Comparison of ENCODE assay signal across 8 cellular contexts in genomic region chr19:41376241-41376997, GRCh38. TPM values are rescaled to one million over a fixed set of nuclear protein-coding genes. Genes with fewer than 3 reads are reported as not detected.
A peak's percentile ranks its signal among the peaks of the same experiment; 100 is the strongest.
DNase-seq lines count a peak whose midpoint lies in the region; ATAC-seq and TF ChIP-seq lines count a peak whose summit lies in the region.

Gene TMEM91 (plus strand): TSS chr19:41376533. CDS start chr19:41378310, 1,777 bp downstream.

- H3K36me3 ChIP-seq in Panc1 (ENCODE audit: control insufficient read depth, insufficient read depth, low read length) (no peaks in the 10 kb centered on the region), lung (ENCODE audit: control insufficient read depth in 2 of 2, insufficient read depth in 2 of 2, low read length in 2 of 2) (no peaks in the 10 kb centered on the region), tibial nerve (peaks cover 0 to 9% (median 0%) of the 10 kb centered on the region in 3 donors)

- TF ChIP-seq CTCF in Panc1 (IDR thresholded peaks at IDR 0.05) (no peak), lung (IDR thresholded peaks at IDR 0.05; ENCODE audit: control extremely low read depth, extremely low read depth) (no peak), tibial nerve (IDR thresholded peaks at IDR 0.05) (no peak)

- ATAC-seq in Panc1: peak; percentile 55
- ATAC-seq in lung (ENCODE audit: insufficient read depth, low FRiP score): peak; percentile 70
- no peak for ATAC-seq in HG02678 (IDR thresholded peaks at IDR 0.05; ENCODE audit: unreplicated experiment)
- no peak for ATAC-seq in HG02571 (IDR thresholded peaks at IDR 0.05; ENCODE audit: unreplicated experiment)

- H3K27me3 ChIP-seq in Panc1 (ENCODE audit: control insufficient read depth, insufficient read depth, low read length) (no peaks in the 10 kb centered on the region), lung (ENCODE audit: control insufficient read depth, insufficient read depth) (no peaks in the 10 kb centered on the region), tibial nerve (no peaks in the 10 kb centered on the region)

- no TSS peak for BruUV-seq in Panc1 (replicated peaks; lab: Mats Ljungman, UMichigan)

- H3K4me1 ChIP-seq in Panc1 (ENCODE audit: control insufficient read depth, insufficient read depth, low read length) (peaks cover 4% of the 10 kb centered on the region; the same call in 1 of the 2 replicates), lung (ENCODE audit: control insufficient read depth in 2 of 2, insufficient read depth in 2 of 2, low read length in 2 of 2) (peaks cover 0 to 16% of the 10 kb centered on the region in 2 donors), tibial nerve (peaks cover 0 to 48% (median 8%) of the 10 kb centered on the region in 4 donors)

- intact Hi-C loops in Panc1 (cut with micrococcal nuclease; ENCODE audit: unreplicated experiment): no loop called here

- H3K9me3 ChIP-seq in Panc1 (ENCODE audit: control insufficient read depth, insufficient read depth, low read depth, low read length): no peaks in the 10 kb centered on the region
- no peaks in the 10 kb centered on the region for H3K9me3 ChIP-seq in lung (ENCODE audit: control insufficient read depth in 2 of 2, insufficient read depth in 1 of 2, low read length in 1 of 2)
- H3K9me3 ChIP-seq in tibial nerve: no peaks in the 10 kb centered on the region

- H3K27ac ChIP-seq in Panc1 (ENCODE audit: low read length) (peak within 1 kb of the TSS; percentile 23; the same call in 1 of the 2 replicates), lung (ENCODE audit: low read depth in 1 of 2, low read length in 1 of 2) (peak within 1 kb of the TSS in 1 of 2 donors; percentile 90), tibial nerve (peak within 1 kb of the TSS; percentile 55 to 92 (median 76))

- 2 to 3% methylated on average over 47 of the region's 47 CpGs for WGBS in lung, 2 donors
- WGBS in tibial nerve, 2 donors: 1 to 4% methylated on average over 20 of the region's 47 CpGs

- in situ Hi-C loops in Panc1 (cut with HindIII; ENCODE audit: low pct_unique_long_range_greater_than_20kb, low sequenced_read_pairs): no loop called here

- TF ChIP-seq POLR2A in tibial nerve (IDR thresholded peaks at IDR 0.05): no peak

- POLR2A ChIA-PET in Panc1 (lab: Charles Lee): no interaction called here

- no peak for TF ChIP-seq EP300 in tibial nerve (IDR thresholded peaks at IDR 0.05)

- DNase-seq in DMS53 (lab: John Stamatoyannopoulos, UW) (peak; percentile 80), Panc1 (ENCODE audit: low read depth, low spot score) (no peak), dermis blood vessel endothelial cell (peak; percentile 25), lung (ENCODE audit: low spot score) (peak; percentile 59), tibial nerve (ENCODE audit: low spot score in 2 of 2) (peak; percentile 45 to 68), NCI-H2196 (lab: John Stamatoyannopoulos, UW; ENCODE audit: unreplicated experiment) (no peak)

- CTCF ChIA-PET in Panc1 (lab: Charles Lee): no interaction called here

- H3K4me3 ChIP-seq in Panc1 (ENCODE audit: low read depth in 2 of 2, low read length in 2 of 2) (peak within 1 kb of the TSS; percentile 32 to 47), lung (peak within 1 kb of the TSS; percentile 65), tibial nerve (peak within 1 kb of the TSS; percentile 43 to 74 (median 60))

RNA-seq across cellular contexts. Expression of gene TMEM91, which starts in this region (rescaled TPM):
- total RNA-seq in Panc1 (2021; ENCODE audit: unreplicated experiment) (4.4 TPM), dermis blood vessel endothelial cell (4.7 and 9.2 TPM in 2 replicates), lung (10 to 100 TPM; 13.6 to 16.0 TPM), tibial nerve (10 to 100 TPM; 20.3 to 50.8 (median 31.5) TPM)
- 4.3 TPM for polyA plus RNA-seq in Panc1 (2012; ENCODE audit: insufficient read length)
- polyA plus RNA-seq in lung: 10 to 100 TPM; 18.0 to 39.8 TPM

Comparison
In these comparisons a context has a peak if more than half of its experiments do, and no peak if none do; other contexts are left out.
1. DNase-seq: peak in DMS53 (single experiment), dermis blood vessel endothelial cell (single experiment), lung (single experiment) and tibial nerve (2 of 2); none in Panc1 (single experiment) and NCI-H2196 (single experiment).
2. ATAC-seq: peak in Panc1 (single experiment) and lung (single experiment); none in HG02678 (single experiment) and HG02571 (single experiment).
3. Peak in every context shown above with its lines, with median percentiles within 50 percentile points of each other: H3K4me3 ChIP-seq.